Comparison of ENCODE assay signal across 2 cellular contexts in the genomic region with DNA sequence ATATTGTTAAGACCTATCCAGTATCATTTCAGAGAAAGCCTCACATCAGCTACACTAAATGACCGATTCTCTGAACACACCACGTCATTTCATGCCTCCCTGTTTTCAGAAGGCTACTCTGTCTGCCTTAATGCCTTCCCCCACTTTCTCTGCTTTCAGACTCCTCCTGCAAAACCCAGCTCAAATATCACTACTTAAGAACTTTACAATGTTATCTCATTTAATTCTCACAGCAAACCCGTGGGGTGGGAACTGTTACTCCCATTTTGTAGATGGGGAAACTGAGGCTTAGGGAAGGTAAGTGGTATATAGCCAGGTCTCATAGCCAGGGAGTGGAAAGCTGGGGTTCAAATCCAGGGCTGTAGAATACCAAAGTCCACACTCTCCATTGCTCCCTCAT.
TF ChIP-seq lines count a peak whose summit lies in the region.

No MANE protein-coding gene starts in this region.

TF ChIP-seq in A549, 52 proteins besides CTCF, POLR2A, EP300 and RAD21 (continued from another document):
- TF ChIP-seq CHD2 (IDR thresholded peaks at IDR 0.05; ENCODE audit: low read length, partially characterized antibody) (no peak), HDAC2 (IDR thresholded peaks at IDR 0.05) (no peak; the same call in 1 of the 2 replicates), GATA3 (IDR thresholded peaks at IDR 0.05; ENCODE audit: borderline replicate concordance) (0 out of 2 replicates have a peak, but pooled peaks have one; percentile 6), POLR2AphosphoS2 (conservative IDR thresholded peaks at IDR 0.05; ENCODE audit: low read length) (peak; percentile 50), SMC3 (IDR thresholded peaks at IDR 0.05) (no peak), FOXS1 (CRISPR knock-in tag; IDR thresholded peaks at IDR 0.05) (no peak), HOXB13 (CRISPR knock-in tag; IDR thresholded peaks at IDR 0.05; ENCODE audit: low read depth) (no peak), EHF (CRISPR knock-in tag; IDR thresholded peaks at IDR 0.05) (no peak), FOSL2 (IDR thresholded peaks at IDR 0.05) (no peak), FOSL2 (CRISPR knock-in tag; IDR thresholded peaks at IDR 0.05) (0 out of 2 replicates have a peak, but pooled peaks have one; percentile 3), HOXA7 (CRISPR knock-in tag; IDR thresholded peaks at IDR 0.05) (peak; percentile 92)
- TF ChIP-seq, protein P1, sequence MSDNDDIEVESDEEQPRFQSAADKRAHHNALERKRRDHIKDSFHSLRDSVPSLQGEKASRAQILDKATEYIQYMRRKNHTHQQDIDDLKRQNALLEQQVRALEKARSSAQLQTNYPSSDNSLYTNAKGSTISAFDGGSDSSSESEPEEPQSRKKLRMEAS (IDR thresholded peaks at IDR 0.05), result no peak
- TF ChIP-seq, protein P2, sequence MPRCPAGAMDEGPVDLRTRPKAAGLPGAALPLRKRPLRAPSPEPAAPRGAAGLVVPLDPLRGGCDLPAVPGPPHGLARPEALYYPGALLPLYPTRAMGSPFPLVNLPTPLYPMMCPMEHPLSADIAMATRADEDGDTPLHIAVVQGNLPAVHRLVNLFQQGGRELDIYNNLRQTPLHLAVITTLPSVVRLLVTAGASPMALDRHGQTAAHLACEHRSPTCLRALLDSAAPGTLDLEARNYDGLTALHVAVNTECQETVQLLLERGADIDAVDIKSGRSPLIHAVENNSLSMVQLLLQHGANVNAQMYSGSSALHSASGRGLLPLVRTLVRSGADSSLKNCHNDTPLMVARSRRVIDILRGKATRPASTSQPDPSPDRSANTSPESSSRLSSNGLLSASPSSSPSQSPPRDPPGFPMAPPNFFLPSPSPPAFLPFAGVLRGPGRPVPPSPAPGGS (IDR thresholded peaks at IDR 0.05), result no peak; the same call in 2 of the 3 replicates

TF ChIP-seq in HCT116, 20 proteins besides CTCF, POLR2A, EP300 and RAD21 (continued from another document):
- TF ChIP-seq REST (IDR thresholded peaks at IDR 0.05; ENCODE audit: low read depth) (no peak), ZFX (IDR thresholded peaks at IDR 0.05) (no peak), YY1 (IDR thresholded peaks at IDR 0.05; ENCODE audit: extremely low read depth, insufficient replicate concordance, low read depth, low read length) (no peak), SP1 (IDR thresholded peaks at IDR 0.05; ENCODE audit: low read depth) (no peak), SIN3A (IDR thresholded peaks at IDR 0.05; ENCODE audit: low read depth) (no peak), EGR1 (IDR thresholded peaks at IDR 0.05; ENCODE audit: low read depth) (no peak)
- TF ChIP-seq, protein P3, sequence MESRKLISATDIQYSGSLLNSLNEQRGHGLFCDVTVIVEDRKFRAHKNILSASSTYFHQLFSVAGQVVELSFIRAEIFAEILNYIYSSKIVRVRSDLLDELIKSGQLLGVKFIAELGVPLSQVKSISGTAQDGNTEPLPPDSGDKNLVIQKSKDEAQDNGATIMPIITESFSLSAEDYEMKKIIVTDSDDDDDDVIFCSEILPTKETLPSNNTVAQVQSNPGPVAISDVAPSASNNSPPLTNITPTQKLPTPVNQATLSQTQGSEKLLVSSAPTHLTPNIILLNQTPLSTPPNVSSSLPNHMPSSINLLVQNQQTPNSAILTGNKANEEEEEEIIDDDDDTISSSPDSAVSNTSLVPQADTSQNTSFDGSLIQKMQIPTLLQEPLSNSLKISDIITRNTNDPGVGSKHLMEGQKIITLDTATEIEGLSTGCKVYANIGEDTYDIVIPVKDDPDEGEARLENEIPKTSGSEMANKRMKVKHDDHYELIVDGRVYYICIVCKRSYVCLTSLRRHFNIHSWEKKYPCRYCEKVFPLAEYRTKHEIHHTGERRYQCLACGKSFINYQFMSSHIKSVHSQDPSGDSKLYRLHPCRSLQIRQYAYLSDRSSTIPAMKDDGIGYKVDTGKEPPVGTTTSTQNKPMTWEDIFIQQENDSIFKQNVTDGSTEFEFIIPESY (IDR thresholded peaks at IDR 0.05; ENCODE audit: extremely low read depth, insufficient replicate concordance, low read length), result no peak
